Comparison of ENCODE assay signal across 12 cellular contexts in the genomic region with DNA sequence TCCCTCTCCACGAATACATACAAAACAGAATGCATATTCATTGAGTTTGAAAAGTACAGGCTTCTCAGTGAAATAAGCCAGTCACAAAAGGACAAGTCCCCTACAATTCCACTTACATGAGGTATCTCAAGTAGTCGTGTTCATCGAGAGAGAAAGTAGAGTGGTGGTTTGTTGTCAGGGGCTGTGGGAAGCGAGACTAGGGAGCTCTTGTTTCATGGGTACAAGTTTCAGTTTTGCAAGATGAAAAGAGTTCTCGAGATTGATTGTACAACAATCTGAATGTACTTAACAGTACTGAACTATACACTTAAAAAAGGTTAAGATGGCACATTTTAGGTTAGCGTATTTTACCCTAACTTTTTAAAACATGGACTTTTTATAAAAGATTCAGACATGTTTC.
A peak's percentile ranks its signal among the peaks of the same experiment; 100 is the strongest.
DNase-seq lines count a peak whose midpoint lies in the region; ATAC-seq and TF ChIP-seq lines count a peak whose summit lies in the region.
"Had no signal": no experiment of that assay in that cellular context is flagged by ENCODE, and none has a peak within 500 bp of the region (broad histone marks: within the 10 kb centered on the region; RNA-seq: fewer than 3 reads in every experiment).

No MANE protein-coding gene starts in this region.

- no peaks in the 10 kb centered on the region for H3K9me3 Mint-ChIP-seq in CD4-positive, CD25-positive, alpha-beta regulatory T cell
- no peaks in the 10 kb centered on the region for H3K9me3 Mint-ChIP-seq in activated naive CD4-positive, alpha-beta T cell treated with anti-CD3 and anti-CD28 coated beads for 36 hours
- no peaks in the 10 kb centered on the region for H3K9me3 Mint-ChIP-seq in endodermal cell

- in situ Hi-C loops in HAP-1 (cut with MboI; ENCODE audit: low sequenced_read_pairs): no loop called here

- 85 to 100% methylated on average over 1 to 5 of the region's 6 CpGs for WGBS in endodermal cell (ENCODE audit: insufficient coverage in 1 of 2, insufficient read length in 1 of 2), 2 experiments

- CTCF ChIA-PET in activated naive CD4-positive, alpha-beta T cell treated with anti-CD3 and anti-CD28 coated beads for 36 hours (lab: Charles Lee): interaction anchor here (0.7 to 1.3 kb wide), 3 partner anchors 25 to 171 kb away, joined by 3 to 6 read pairs (median 3); no protein-coding TSS in a partner anchor

- DNase-seq in CD4-positive, CD25-positive, alpha-beta regulatory T cell: peak in 2 of 3 donors; percentile 30 to 86
- peak; percentile 69 for DNase-seq in activated naive CD4-positive, alpha-beta T cell treated with anti-CD3 and anti-CD28 coated beads for 36 hours
- DNase-seq in foreskin melanocyte (no peak), endodermal cell (no peak), amniotic stem cell (lab: John Stamatoyannopoulos, UW) (no peak), HAP-1 (ENCODE audit: low spot score in 2 of 2) (no peak)
- DNase-seq: cortex of kidney, NCI-H1092 treated with DMSO at 0.1 percent for 48 hours had no signal

- H3K36me3 Mint-ChIP-seq in CD4-positive, CD25-positive, alpha-beta regulatory T cell: no peaks in the 10 kb centered on the region
- no peaks in the 10 kb centered on the region for H3K36me3 Mint-ChIP-seq in activated naive CD4-positive, alpha-beta T cell treated with anti-CD3 and anti-CD28 coated beads for 36 hours (ENCODE audit: low read depth)
- no peaks in the 10 kb centered on the region for H3K36me3 Mint-ChIP-seq in endodermal cell (ENCODE audit: low read depth)

- peak; percentile 50 to 53 for ATAC-seq in CD4-positive, CD25-positive, alpha-beta regulatory T cell (ENCODE audit: low read depth in 2 of 2)
- peak; percentile 86 for ATAC-seq in GM19351 (IDR thresholded peaks at IDR 0.05; ENCODE audit: unreplicated experiment)
- ATAC-seq in HG03060 (IDR thresholded peaks at IDR 0.05; ENCODE audit: low read depth, unreplicated experiment): peak; percentile 38

- peak overlapping the region; percentile 23 to 48 (median 34) for H3K27ac Mint-ChIP-seq in CD4-positive, CD25-positive, alpha-beta regulatory T cell
- no peak overlapping the region for H3K27ac Mint-ChIP-seq in activated naive CD4-positive, alpha-beta T cell treated with anti-CD3 and anti-CD28 coated beads for 36 hours
- no peak overlapping the region for H3K27ac Mint-ChIP-seq in endodermal cell

- intact Hi-C loops in activated naive CD4-positive, alpha-beta T cell treated with anti-CD3 and anti-CD28 coated beads for 36 hours (cut with micrococcal nuclease): loop anchor here (1.0 kb wide), 1 partner anchor 27 kb away; no protein-coding TSS in a partner anchor

- TF ChIP-seq CTCF in endodermal cell (conservative IDR thresholded peaks at IDR 0.05): no peak

- no peaks in the 10 kb centered on the region for H3K9me3 ChIP-seq in CD4-positive, CD25-positive, alpha-beta regulatory T cell (ENCODE audit: control insufficient read depth in 2 of 2, low read length in 2 of 2)
- H3K9me3 ChIP-seq in endodermal cell (ENCODE audit: control insufficient read depth, low read length) (no peaks in the 10 kb centered on the region), HAP-1 (no peaks in the 10 kb centered on the region)
- H3K9me3 ChIP-seq: right atrium auricular region, thoracic aorta had no signal

- H3K27me3 ChIP-seq in CD4-positive, CD25-positive, alpha-beta regulatory T cell (ENCODE audit: control insufficient read depth, insufficient read depth, low read length): no peaks in the 10 kb centered on the region
- no peaks in the 10 kb centered on the region for H3K27me3 ChIP-seq in endodermal cell (ENCODE audit: control insufficient read depth, insufficient read depth, low read length, poor library complexity, severe bottlenecking)
- no peaks in the 10 kb centered on the region for H3K27me3 ChIP-seq in HAP-1 (ENCODE audit: low read depth)
- H3K27me3 ChIP-seq: right atrium auricular region had no signal

- peak overlapping the region; percentile 1 to 66 (median 42) for H3K4me3 Mint-ChIP-seq in CD4-positive, CD25-positive, alpha-beta regulatory T cell
- H3K4me3 Mint-ChIP-seq in activated naive CD4-positive, alpha-beta T cell treated with anti-CD3 and anti-CD28 coated beads for 36 hours: peak overlapping the region; percentile 1
- H3K4me3 Mint-ChIP-seq in endodermal cell: no peak overlapping the region

- H3K27ac ChIP-seq in CD4-positive, CD25-positive, alpha-beta regulatory T cell (ENCODE audit: insufficient read depth, low read length, poor library complexity, severe bottlenecking): no peak overlapping the region
- H3K27ac ChIP-seq in endodermal cell (ENCODE audit: low read depth, low read length): no peak overlapping the region
- H3K27ac ChIP-seq: right atrium auricular region had no signal

- peak overlapping the region; percentile 70 for H3K4me3 ChIP-seq in CD4-positive, CD25-positive, alpha-beta regulatory T cell (ENCODE audit: low read depth, low read length)
- H3K4me3 ChIP-seq in endodermal cell (ENCODE audit: low read length) (no peak overlapping the region), HAP-1 (no peak overlapping the region)
- H3K4me3 ChIP-seq: right atrium auricular region, thoracic aorta had no signal

- H3K27me3 Mint-ChIP-seq in CD4-positive, CD25-positive, alpha-beta regulatory T cell: peaks cover 4% of the 10 kb centered on the region
- H3K27me3 Mint-ChIP-seq in activated naive CD4-positive, alpha-beta T cell treated with anti-CD3 and anti-CD28 coated beads for 36 hours (ENCODE audit: low read depth): peaks cover 2% of the 10 kb centered on the region
- H3K27me3 Mint-ChIP-seq in endodermal cell (ENCODE audit: insufficient read depth): no peaks in the 10 kb centered on the region

- H3K4me1 ChIP-seq in CD4-positive, CD25-positive, alpha-beta regulatory T cell (ENCODE audit: control insufficient read depth, insufficient read depth, low read length, poor library complexity, severe bottlenecking): peaks cover 24% of the 10 kb centered on the region
- H3K4me1 ChIP-seq in endodermal cell (ENCODE audit: control insufficient read depth, insufficient read depth, low read length) (peaks cover 12% of the 10 kb centered on the region), HAP-1 (no peaks in the 10 kb centered on the region)

- H3K9ac ChIP-seq in endodermal cell (ENCODE audit: extremely low read depth, low read length, poor library complexity, severe bottlenecking): no peak overlapping the region

- peaks cover 7 to 44% (median 24%) of the 10 kb centered on the region in 4 donors for H3K4me1 Mint-ChIP-seq in CD4-positive, CD25-positive, alpha-beta regulatory T cell
- peaks cover 27% of the 10 kb centered on the region for H3K4me1 Mint-ChIP-seq in activated naive CD4-positive, alpha-beta T cell treated with anti-CD3 and anti-CD28 coated beads for 36 hours (ENCODE audit: low read depth)
- H3K4me1 Mint-ChIP-seq in endodermal cell: peaks cover 17% of the 10 kb centered on the region

- no peaks in the 10 kb centered on the region for H3K36me3 ChIP-seq in CD4-positive, CD25-positive, alpha-beta regulatory T cell (ENCODE audit: control insufficient read depth, insufficient read depth, low read length)
- H3K36me3 ChIP-seq in endodermal cell (ENCODE audit: control insufficient read depth, insufficient read depth, low read length) (no peaks in the 10 kb centered on the region), HAP-1 (replicated peaks) (no peaks in the 10 kb centered on the region)
- H3K36me3 ChIP-seq: right atrium auricular region, thoracic aorta had no signal

Comparison
In these comparisons a context has a peak if more than half of its experiments do, and no peak if none do; other contexts are left out.
1. DNase-seq: peak in CD4-positive, CD25-positive, alpha-beta regulatory T cell (2 of 3) and activated naive CD4-positive, alpha-beta T cell treated with anti-CD3 and anti-CD28 coated beads for 36 hours (single experiment); none in foreskin melanocyte (single experiment), endodermal cell (single experiment), amniotic stem cell (single experiment) and HAP-1 (0 of 2).
2. H3K27ac Mint-ChIP-seq: peak in CD4-positive, CD25-positive, alpha-beta regulatory T cell (3 of 3); none in activated naive CD4-positive, alpha-beta T cell treated with anti-CD3 and anti-CD28 coated beads for 36 hours (single experiment) and endodermal cell (single experiment).
3. Peak in every context shown above with its lines, with median percentiles within 50 percentile points of each other: ATAC-seq.